18 cellular contexts compared by ENCODE assay signal in genomic region chr3:111911446-111911845, GRCh38. TPM values are rescaled to one million over a fixed set of nuclear protein-coding genes. Genes with fewer than 3 reads are reported as not detected.
DNase-seq lines count a peak whose midpoint lies in the region; ATAC-seq and TF ChIP-seq lines count a peak whose summit lies in the region.
"Had no signal": no experiment of that assay in that cellular context is flagged by ENCODE, and none has a peak within 500 bp of the region (broad histone marks: within the 10 kb centered on the region; RNA-seq: fewer than 3 reads in every experiment).

No MANE protein-coding gene starts in this region.

- H3K36me3 Mint-ChIP-seq in T-helper 1 cell treated with Interleukin-12 subunit alpha and Interleukin-12 subunit beta and Interleukin-4 antibody, amounts not matched to agents 30 μg/mL and 1 μg/mL, for 36 hours (ENCODE audit: low read depth), result no peaks in the 10 kb centered on the region
- peaks cover 15% of the 10 kb centered on the region for H3K36me3 Mint-ChIP-seq in neural crest cell (ENCODE audit: low read depth)
- H3K36me3 Mint-ChIP-seq: activated naive CD8-positive, alpha-beta T cell treated with anti-CD3 and anti-CD28 coated beads for 36 hours had no signal

- no peaks in the 10 kb centered on the region for H3K4me1 ChIP-seq in upper lobe of right lung

- no peaks in the 10 kb centered on the region for H3K9me3 ChIP-seq in upper lobe of right lung
- H3K9me3 ChIP-seq: uterus had no signal

- peak overlapping the region; percentile 22 for H3K27ac Mint-ChIP-seq in T-helper 1 cell treated with Interleukin-12 subunit alpha and Interleukin-12 subunit beta and Interleukin-4 antibody, amounts not matched to agents 30 μg/mL and 1 μg/mL, for 36 hours
- H3K27ac Mint-ChIP-seq in neural crest cell (ENCODE audit: unreplicated experiment), result peak overlapping the region; percentile 15
- H3K27ac Mint-ChIP-seq: activated CD8-positive, alpha-beta T cell treated with anti-CD3 and anti-CD28 coated beads for 36 hours; activated naive CD8-positive, alpha-beta T cell treated with anti-CD3 and anti-CD28 coated beads for 36 hours; stimulated activated effector memory CD8-positive, alpha-beta T cell treated with anti-CD3 and anti-CD28 coated beads, Interleukin-12 subunit alpha, Interleukin-12 subunit beta, amount 100 ng/mL, for 72 hours had no signal

- DNase-seq in T-helper 1 cell, result no peak
- DNase-seq in Right ventricle myocardium superior, result no peak
- DNase-seq in neural crest cell (ENCODE audit: low read depth, low spot score), result no peak
- no peak for DNase-seq in upper lobe of right lung
- no peak for DNase-seq in activated CD4-positive, alpha-beta T cell treated with anti-CD3 and anti-CD28 coated beads for 4 hours
- DNase-seq: ACHN; activated CD8-positive, alpha-beta T cell treated with anti-CD3 and anti-CD28 coated beads for 36 hours; activated naive CD8-positive, alpha-beta T cell treated with anti-CD3 and anti-CD28 coated beads for 36 hours; activated T-cell treated with anti-CD3 and anti-CD28 coated beads, Interleukin-2, amount 50 U/mL, for 48 hours; CD4-positive, alpha-beta memory T cell; left colon; NCI-H1436; RPMI8226; uterus had no signal

- H3K27ac ChIP-seq in upper lobe of right lung, result no peak overlapping the region

- no peak overlapping the region for H3K4me3 ChIP-seq in upper lobe of right lung
- H3K4me3 ChIP-seq: uterus had no signal

- no peak overlapping the region for H3K4me3 Mint-ChIP-seq in T-helper 1 cell treated with Interleukin-12 subunit alpha and Interleukin-12 subunit beta and Interleukin-4 antibody, amounts not matched to agents 30 μg/mL and 1 μg/mL, for 36 hours
- H3K4me3 Mint-ChIP-seq in neural crest cell, result no peak overlapping the region
- H3K4me3 Mint-ChIP-seq: activated CD8-positive, alpha-beta T cell treated with anti-CD3 and anti-CD28 coated beads for 36 hours; activated naive CD8-positive, alpha-beta T cell treated with anti-CD3 and anti-CD28 coated beads for 36 hours; CD4-positive, alpha-beta memory T cell; stimulated activated effector memory CD8-positive, alpha-beta T cell treated with anti-CD3 and anti-CD28 coated beads, Interleukin-12 subunit alpha, Interleukin-12 subunit beta, amount 100 ng/mL, for 72 hours had no signal

- H3K36me3 ChIP-seq in upper lobe of right lung, result no peaks in the 10 kb centered on the region
- H3K36me3 ChIP-seq: uterus had no signal

- no peaks in the 10 kb centered on the region for H3K9me3 Mint-ChIP-seq in T-helper 1 cell treated with Interleukin-12 subunit alpha and Interleukin-12 subunit beta and Interleukin-4 antibody, amounts not matched to agents 30 μg/mL and 1 μg/mL, for 36 hours
- no peaks in the 10 kb centered on the region for H3K9me3 Mint-ChIP-seq in neural crest cell
- H3K9me3 Mint-ChIP-seq: activated CD8-positive, alpha-beta T cell treated with anti-CD3 and anti-CD28 coated beads for 36 hours; activated naive CD8-positive, alpha-beta T cell treated with anti-CD3 and anti-CD28 coated beads for 36 hours; CD4-positive, alpha-beta memory T cell; stimulated activated effector memory CD8-positive, alpha-beta T cell treated with anti-CD3 and anti-CD28 coated beads, Interleukin-12 subunit alpha, Interleukin-12 subunit beta, amount 100 ng/mL, for 72 hours had no signal

- H3K27me3 Mint-ChIP-seq in T-helper 1 cell treated with Interleukin-12 subunit alpha and Interleukin-12 subunit beta and Interleukin-4 antibody, amounts not matched to agents 30 μg/mL and 1 μg/mL, for 36 hours (ENCODE audit: low read depth), result peaks cover 19% of the 10 kb centered on the region
- H3K27me3 Mint-ChIP-seq in neural crest cell (ENCODE audit: low read depth), result no peaks in the 10 kb centered on the region
- H3K27me3 Mint-ChIP-seq: activated CD8-positive, alpha-beta T cell treated with anti-CD3 and anti-CD28 coated beads for 36 hours; activated naive CD8-positive, alpha-beta T cell treated with anti-CD3 and anti-CD28 coated beads for 36 hours; CD4-positive, alpha-beta memory T cell had no signal

- intact Hi-C loops in Right ventricle myocardium superior (cut with DNase I), result loop anchor here (10.0 kb wide), 1 partner anchor 47 kb away; no protein-coding TSS in a partner anchor
- intact Hi-C loops in upper lobe of right lung (cut with DNase I), result loop anchor here (10.0 kb wide), 1 partner anchor 47 kb away; no protein-coding TSS in a partner anchor

- TF ChIP-seq CTCF in neural crest cell (conservative IDR thresholded peaks at IDR 0.05) (no peak), upper lobe of right lung (IDR thresholded peaks at IDR 0.05) (no peak)

- H3K4me1 Mint-ChIP-seq in T-helper 1 cell treated with Interleukin-12 subunit alpha and Interleukin-12 subunit beta and Interleukin-4 antibody, amounts not matched to agents 30 μg/mL and 1 μg/mL, for 36 hours (ENCODE audit: low read depth), result no peaks in the 10 kb centered on the region
- H3K4me1 Mint-ChIP-seq in neural crest cell, result peaks cover 48% of the 10 kb centered on the region
- H3K4me1 Mint-ChIP-seq: activated naive CD8-positive, alpha-beta T cell treated with anti-CD3 and anti-CD28 coated beads for 36 hours had no signal

- no peaks in the 10 kb centered on the region for H3K27me3 ChIP-seq in upper lobe of right lung
- H3K27me3 ChIP-seq: uterus had no signal

- ATAC-seq in Right ventricle myocardium superior (ENCODE audit: poor library complexity) (peak; percentile 64), upper lobe of right lung (peak; percentile 29), GM18520 (IDR thresholded peaks at IDR 0.05; ENCODE audit: unreplicated experiment) (no peak), HG02870 (IDR thresholded peaks at IDR 0.05; ENCODE audit: unreplicated experiment) (no peak)
- ATAC-seq: activated CD8-positive, alpha-beta T cell treated with anti-CD3 and anti-CD28 coated beads for 36 hours; left colon; stimulated activated effector memory CD8-positive, alpha-beta T cell treated with anti-CD3 and anti-CD28 coated beads, Interleukin-12 subunit alpha, Interleukin-12 subunit beta, amount 100 ng/mL, for 72 hours had no signal

RNA-seq across cellular contexts. Expression of gene PHLDB2, which starts 52.4 kb away (rescaled TPM):
- 122 TPM for total RNA-seq in Right ventricle myocardium superior
- 45.8 and 49.0 TPM in 2 replicates for total RNA-seq in neural crest cell
- 60.8 TPM for total RNA-seq in upper lobe of right lung

Comparison
In these comparisons a context has a peak if more than half of its experiments do, and no peak if none do; other contexts are left out.
1. ATAC-seq: peak in Right ventricle myocardium superior (single experiment) and upper lobe of right lung (single experiment); none in GM18520 (single experiment) and HG02870 (single experiment).